ENCODE assay signal across 27 cellular contexts in the genomic region with DNA sequence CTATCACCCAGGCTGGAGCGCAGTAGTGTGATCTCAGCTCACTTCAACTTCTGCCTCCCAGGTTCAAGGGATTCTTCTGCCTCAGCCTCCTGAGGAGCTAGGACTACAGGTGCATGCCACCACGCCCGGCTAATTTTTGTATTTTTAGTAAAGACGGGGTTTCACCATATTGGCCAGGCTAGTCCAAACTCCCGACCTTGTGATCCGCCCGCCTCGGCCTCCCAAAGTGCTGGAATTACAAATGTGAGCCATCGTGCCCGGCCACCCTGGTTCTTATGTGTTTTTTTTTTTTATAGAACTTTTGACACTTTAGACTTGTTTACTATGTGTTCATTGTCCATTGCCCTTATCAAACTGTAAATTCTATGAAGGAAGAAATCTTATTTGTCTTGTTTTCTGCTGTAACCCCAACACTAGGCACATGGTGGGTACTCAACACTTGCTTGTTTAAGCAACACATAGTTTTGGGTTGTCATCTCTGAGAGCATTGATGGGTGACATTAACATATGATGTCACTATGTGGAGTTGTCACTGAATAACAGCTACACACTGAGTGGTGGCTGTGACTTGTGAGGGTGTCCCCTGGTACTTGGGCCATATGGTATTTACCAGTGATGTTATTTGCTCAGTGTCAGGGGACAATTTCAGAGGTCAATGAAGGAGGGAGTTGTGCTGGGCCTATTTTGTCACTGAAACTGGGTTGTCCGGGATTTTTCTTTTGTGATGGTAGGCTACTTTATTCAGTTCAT. TPM values are rescaled to one million over a fixed set of nuclear protein-coding genes. Genes with fewer than 3 reads are reported as not detected.
DNase-seq lines count a peak whose midpoint lies in the region; ATAC-seq and TF ChIP-seq lines count a peak whose summit lies in the region.
"Had no signal": no experiment of that assay in that cellular context is flagged by ENCODE, and none has a peak within 500 bp of the region (broad histone marks: within the 10 kb centered on the region; RNA-seq: fewer than 3 reads in every experiment).

No MANE protein-coding gene starts in this region.

- ATAC-seq in activated naive CD4-positive, alpha-beta T cell treated with anti-CD3 and anti-CD28 coated beads, Interleukin-2, amount 50 U/mL, for 72 hours: no peak
- ATAC-seq in HG03039 (IDR thresholded peaks at IDR 0.05; ENCODE audit: unreplicated experiment): no peak
- ATAC-seq: lower lobe of right lung had no signal

- H3K36me3 ChIP-seq in CD8-positive, alpha-beta memory T cell (ENCODE audit: insufficient read depth, low read length): no peaks in the 10 kb centered on the region
- H3K36me3 ChIP-seq: lower lobe of right lung had no signal

- no peaks in the 10 kb centered on the region for H3K27me3 Mint-ChIP-seq in activated naive CD4-positive, alpha-beta T cell treated with anti-CD3 and anti-CD28 coated beads for 36 hours (ENCODE audit: low read depth)
- H3K27me3 Mint-ChIP-seq in CD8-positive, alpha-beta memory T cell: peaks cover 0 to 2% of the 10 kb centered on the region in 2 donors
- H3K27me3 Mint-ChIP-seq in neural crest cell (ENCODE audit: low read depth): no peaks in the 10 kb centered on the region
- H3K27me3 Mint-ChIP-seq in T-helper 2 cell treated with Interferon-gamma antibody and Interleukin-4, amounts not matched to agents 5 μg/mL and 100 μg/mL, for 36 hours (ENCODE audit: low read depth): no peaks in the 10 kb centered on the region
- H3K27me3 Mint-ChIP-seq: activated naive CD8-positive, alpha-beta T cell treated with anti-CD3 and anti-CD28 coated beads for 36 hours had no signal

- peaks cover 20% of the 10 kb centered on the region for H3K4me1 ChIP-seq in CD8-positive, alpha-beta memory T cell (ENCODE audit: insufficient read depth, low read length)

- POLR2A ChIA-PET in CD8-positive, alpha-beta memory T cell (lab: Charles Lee): interaction anchor here (0.6 to 0.7 kb wide), 2 partner anchors 34 to 1363 kb away, joined by 4 to 5 read pairs; no protein-coding TSS in a partner anchor

- TF ChIP-seq CTCF in neural crest cell (conservative IDR thresholded peaks at IDR 0.05): no peak

- H3K27me3 ChIP-seq in CD8-positive, alpha-beta memory T cell (ENCODE audit: insufficient read depth, low read length, poor library complexity, severe bottlenecking): no peaks in the 10 kb centered on the region
- H3K27me3 ChIP-seq: testis had no signal

- intact Hi-C loops in activated naive CD4-positive, alpha-beta T cell treated with anti-CD3 and anti-CD28 coated beads for 36 hours (cut with micrococcal nuclease): loop anchor here (2.0 kb wide), 1 partner anchor 59 kb away; the partner anchor contains the start of gene C20orf144

- no peaks in the 10 kb centered on the region for H3K9me3 ChIP-seq in CD8-positive, alpha-beta memory T cell (ENCODE audit: low read length)
- H3K9me3 ChIP-seq: lower lobe of right lung, testis had no signal

- DNase-seq in activated naive CD4-positive, alpha-beta T cell treated with anti-CD3 and anti-CD28 coated beads for 36 hours: no peak
- DNase-seq in activated naive CD4-positive, alpha-beta T cell treated with Interleukin-2 at 50 U/mL for 16 hours: no peak
- no peak for DNase-seq in CD8-positive, alpha-beta memory T cell
- DNase-seq in activated naive CD4-positive, alpha-beta T cell treated with anti-CD3 and anti-CD28 coated beads, Interleukin-2, amount 50 U/mL, for 72 hours (ENCODE audit: low spot score in 2 of 2): no peak
- no peak for DNase-seq in neural crest cell (ENCODE audit: low read depth, low spot score)
- DNase-seq in T-helper 2 cell treated with Interferon-gamma antibody and Interleukin-4, amounts not matched to agents 5 μg/mL and 100 μg/mL, for 36 hours (ENCODE audit: low spot score): no peak
- no peak for DNase-seq in stimulated activated CD4-positive, alpha-beta T cell treated with anti-CD3 and anti-CD28 coated beads, Interleukin-1b, Interleukin-23, amount 100 ng/mL, for 48 hours
- DNase-seq: activated CD4-positive, alpha-beta T cell treated with anti-CD3 and anti-CD28 coated beads for 48 hours; activated CD8-positive, alpha-beta memory T cell treated with anti-CD3 and anti-CD28 coated beads, Interleukin-2, amount 50 U/mL, for 4 hours; activated naive CD8-positive, alpha-beta T cell treated with anti-CD3 and anti-CD28 coated beads for 36 hours; central memory CD4-positive, alpha-beta T cell; EL; H9; IMR-90; kidney; lower lobe of right lung; NCI-H1092 treated with DMSO at 0.1 percent for 48 hours; NCI-H2081; NCI-H345; NCI-H774; nucleus accumbens; small intestine; stimulated activated CD4-positive, alpha-beta T cell treated with anti-CD3 and anti-CD28 coated beads, Interleukin-2, amount 100 ng/mL, for 24 hours; testis had no signal

- H3K27ac ChIP-seq in CD8-positive, alpha-beta memory T cell (ENCODE audit: low read depth, low read length): no peak overlapping the region
- H3K27ac ChIP-seq: testis had no signal

- CTCF ChIA-PET in activated naive CD4-positive, alpha-beta T cell treated with anti-CD3 and anti-CD28 coated beads for 36 hours (lab: Charles Lee): interaction anchor here (0.6 to 1.4 kb wide), 2 partner anchors 53 to 277 kb away, joined by 3 to 4 read pairs; no protein-coding TSS in a partner anchor
- CTCF ChIA-PET in CD8-positive, alpha-beta memory T cell (lab: Charles Lee): interaction anchor here (0.7 to 1.2 kb wide), 2 partner anchors 10 to 55 kb away, joined by 3 read pairs; partner anchors contain the start of genes ACTL10 and ZNF341

- no peaks in the 10 kb centered on the region for H3K9me3 Mint-ChIP-seq in activated naive CD4-positive, alpha-beta T cell treated with anti-CD3 and anti-CD28 coated beads for 36 hours
- no peaks in the 10 kb centered on the region for H3K9me3 Mint-ChIP-seq in CD8-positive, alpha-beta memory T cell
- peaks cover 3 to 4% of the 10 kb centered on the region in 2 donors for H3K9me3 Mint-ChIP-seq in activated naive CD4-positive, alpha-beta T cell treated with anti-CD3 and anti-CD28 coated beads, Interleukin-2, amount 50 U/mL, for 72 hours
- peaks cover 3% of the 10 kb centered on the region for H3K9me3 Mint-ChIP-seq in neural crest cell
- peaks cover 7% of the 10 kb centered on the region for H3K9me3 Mint-ChIP-seq in T-helper 2 cell treated with Interferon-gamma antibody and Interleukin-4, amounts not matched to agents 5 μg/mL and 100 μg/mL, for 36 hours
- H3K9me3 Mint-ChIP-seq: activated naive CD8-positive, alpha-beta T cell treated with anti-CD3 and anti-CD28 coated beads for 36 hours; H9 had no signal

- H3K4me1 Mint-ChIP-seq in activated naive CD4-positive, alpha-beta T cell treated with anti-CD3 and anti-CD28 coated beads for 36 hours (ENCODE audit: low read depth): peaks cover 21% of the 10 kb centered on the region
- peaks cover 23 to 34% (median 28%) of the 10 kb centered on the region in 3 donors for H3K4me1 Mint-ChIP-seq in CD8-positive, alpha-beta memory T cell
- H3K4me1 Mint-ChIP-seq in neural crest cell: peaks cover 13% of the 10 kb centered on the region
- peaks cover 19% of the 10 kb centered on the region for H3K4me1 Mint-ChIP-seq in T-helper 2 cell treated with Interferon-gamma antibody and Interleukin-4, amounts not matched to agents 5 μg/mL and 100 μg/mL, for 36 hours (ENCODE audit: low read depth)

- no peaks in the 10 kb centered on the region for H3K36me3 Mint-ChIP-seq in activated naive CD4-positive, alpha-beta T cell treated with anti-CD3 and anti-CD28 coated beads for 36 hours (ENCODE audit: low read depth)
- H3K36me3 Mint-ChIP-seq in CD8-positive, alpha-beta memory T cell: peaks cover 0 to 13% (median 2%) of the 10 kb centered on the region in 3 donors
- peaks cover 0 to 6% of the 10 kb centered on the region in 2 donors for H3K36me3 Mint-ChIP-seq in activated naive CD4-positive, alpha-beta T cell treated with anti-CD3 and anti-CD28 coated beads, Interleukin-2, amount 50 U/mL, for 72 hours
- no peaks in the 10 kb centered on the region for H3K36me3 Mint-ChIP-seq in neural crest cell (ENCODE audit: low read depth)
- H3K36me3 Mint-ChIP-seq in T-helper 2 cell treated with Interferon-gamma antibody and Interleukin-4, amounts not matched to agents 5 μg/mL and 100 μg/mL, for 36 hours (ENCODE audit: low read depth): peaks cover 1% of the 10 kb centered on the region
- H3K36me3 Mint-ChIP-seq: activated naive CD8-positive, alpha-beta T cell treated with anti-CD3 and anti-CD28 coated beads for 36 hours had no signal

- no peak overlapping the region for H3K4me3 ChIP-seq in CD8-positive, alpha-beta memory T cell (ENCODE audit: low read length)

- peak overlapping the region; percentile 79 for H3K4me3 Mint-ChIP-seq in activated naive CD4-positive, alpha-beta T cell treated with anti-CD3 and anti-CD28 coated beads for 36 hours
- peak overlapping the region; percentile 9 to 87 (median 71) for H3K4me3 Mint-ChIP-seq in CD8-positive, alpha-beta memory T cell
- H3K4me3 Mint-ChIP-seq in neural crest cell: peak overlapping the region; percentile 51
- H3K4me3 Mint-ChIP-seq in T-helper 2 cell treated with Interferon-gamma antibody and Interleukin-4, amounts not matched to agents 5 μg/mL and 100 μg/mL, for 36 hours: no peak overlapping the region
- H3K4me3 Mint-ChIP-seq: H9 had no signal

- no peak overlapping the region for H3K27ac Mint-ChIP-seq in activated naive CD4-positive, alpha-beta T cell treated with anti-CD3 and anti-CD28 coated beads for 36 hours
- H3K27ac Mint-ChIP-seq in CD8-positive, alpha-beta memory T cell: peak overlapping the region in 5 of 8 donors; percentile 3 to 92 (median 73)
- peak overlapping the region; percentile 55 to 81 for H3K27ac Mint-ChIP-seq in activated naive CD4-positive, alpha-beta T cell treated with anti-CD3 and anti-CD28 coated beads, Interleukin-2, amount 50 U/mL, for 72 hours
- H3K27ac Mint-ChIP-seq in neural crest cell (ENCODE audit: unreplicated experiment): no peak overlapping the region
- H3K27ac Mint-ChIP-seq in T-helper 2 cell treated with Interferon-gamma antibody and Interleukin-4, amounts not matched to agents 5 μg/mL and 100 μg/mL, for 36 hours: no peak overlapping the region
- H3K27ac Mint-ChIP-seq: H9; T-helper 1 cell treated with Interleukin-12 subunit alpha and Interleukin-12 subunit beta and Interleukin-4 antibody, amounts not matched to agents 30 μg/mL and 1 μg/mL, for 36 hours had no signal

RNA-seq across cellular contexts. Expression of gene PXMP4, which starts 1.5 kb away (rescaled TPM):
- total RNA-seq in activated naive CD4-positive, alpha-beta T cell treated with anti-CD3 and anti-CD28 coated beads for 36 hours: 10 to 100 TPM in 1 of 2 experiments, 1 to 10 TPM in 1; 9.5 to 10.3 TPM
- 1 to 10 TPM; 8.4 to 9.1 TPM for total RNA-seq in CD8-positive, alpha-beta memory T cell
- polyA plus RNA-seq in CD8-positive, alpha-beta memory T cell: 23.6 TPM
- 10 to 100 TPM; 10.3 to 12.5 TPM for total RNA-seq in activated naive CD4-positive, alpha-beta T cell treated with anti-CD3 and anti-CD28 coated beads, Interleukin-2, amount 50 U/mL, for 72 hours
- 5.2 and 5.6 TPM in 2 replicates for total RNA-seq in neural crest cell

RNA-seq across cellular contexts. Expression of gene ZNF341, which starts 10.2 kb away (rescaled TPM):
- 1 to 10 TPM; 5.8 to 6.8 TPM for total RNA-seq in activated naive CD4-positive, alpha-beta T cell treated with anti-CD3 and anti-CD28 coated beads for 36 hours
- 1 to 10 TPM; 4.5 to 5.0 TPM for total RNA-seq in CD8-positive, alpha-beta memory T cell
- polyA plus RNA-seq in CD8-positive, alpha-beta memory T cell: 2.6 TPM
- total RNA-seq in activated naive CD4-positive, alpha-beta T cell treated with anti-CD3 and anti-CD28 coated beads, Interleukin-2, amount 50 U/mL, for 72 hours: 1 to 10 TPM; 6.3 to 7.2 TPM
- total RNA-seq in neural crest cell: 4.9 and 5.1 TPM in 2 replicates

RNA-seq across cellular contexts. Expression of gene E2F1, which starts 35.4 kb away (rescaled TPM):
- 10 to 100 TPM; 69.3 to 70.0 TPM for total RNA-seq in activated naive CD4-positive, alpha-beta T cell treated with anti-CD3 and anti-CD28 coated beads for 36 hours
- total RNA-seq in CD8-positive, alpha-beta memory T cell: 10 to 100 TPM; 68.8 to 72.3 TPM
- polyA plus RNA-seq in CD8-positive, alpha-beta memory T cell: 0.52 TPM
- 10 to 100 TPM; 62.4 to 76.4 TPM for total RNA-seq in activated naive CD4-positive, alpha-beta T cell treated with anti-CD3 and anti-CD28 coated beads, Interleukin-2, amount 50 U/mL, for 72 hours
- total RNA-seq in neural crest cell: 84.8 and 94.9 TPM in 2 replicates

RNA-seq across cellular contexts. Expression of gene NECAB3, which starts 47.3 kb away (rescaled TPM):
- 10 to 100 TPM; 12.7 to 14.3 TPM for total RNA-seq in activated naive CD4-positive, alpha-beta T cell treated with anti-CD3 and anti-CD28 coated beads for 36 hours
- total RNA-seq in CD8-positive, alpha-beta memory T cell: 10 to 100 TPM; 19.0 to 20.6 TPM
- 2.7 TPM for polyA plus RNA-seq in CD8-positive, alpha-beta memory T cell
- 10 to 100 TPM; 24.5 to 43.0 TPM for total RNA-seq in activated naive CD4-positive, alpha-beta T cell treated with anti-CD3 and anti-CD28 coated beads, Interleukin-2, amount 50 U/mL, for 72 hours
- 56.0 and 63.3 TPM in 2 replicates for total RNA-seq in neural crest cell

RNA-seq across cellular contexts. Expression of gene ACTL10, which starts 54.8 kb away (rescaled TPM):
- total RNA-seq in activated naive CD4-positive, alpha-beta T cell treated with anti-CD3 and anti-CD28 coated beads for 36 hours: 1 to 10 TPM in 1 of 2 experiments, under 1 TPM in 1; 0.96 to 1.0 TPM
- 1 to 10 TPM; 3.8 to 4.6 TPM for total RNA-seq in CD8-positive, alpha-beta memory T cell
- polyA plus RNA-seq in CD8-positive, alpha-beta memory T cell: 6.6 TPM
- total RNA-seq in activated naive CD4-positive, alpha-beta T cell treated with anti-CD3 and anti-CD28 coated beads, Interleukin-2, amount 50 U/mL, for 72 hours: 1 to 10 TPM; 1.2 to 2.4 TPM
- total RNA-seq in neural crest cell: 0.75 TPM in 2 replicates
- total RNA-seq: RPMI7951 had no signal

Comparison
In these comparisons a context has a peak if more than half of its experiments do, and no peak if none do; other contexts are left out.
1. H3K27ac Mint-ChIP-seq: peak in CD8-positive, alpha-beta memory T cell (5 of 8) and activated naive CD4-positive, alpha-beta T cell treated with anti-CD3 and anti-CD28 coated beads, Interleukin-2, amount 50 U/mL, for 72 hours (2 of 2); none in activated naive CD4-positive, alpha-beta T cell treated with anti-CD3 and anti-CD28 coated beads for 36 hours (single experiment), neural crest cell (single experiment) and T-helper 2 cell treated with Interferon-gamma antibody and Interleukin-4, amounts not matched to agents 5 μg/mL and 100 μg/mL, for 36 hours (single experiment).